In genomic region chr18:24918257-24918656, GRCh38 we compare ENCODE assay signal across 38 cellular contexts.
"Had no signal": no experiment of that assay in that cellular context is flagged by ENCODE, and none has a peak within 500 bp of the region (broad histone marks: within the 10 kb centered on the region; RNA-seq: fewer than 3 reads in every experiment).

No MANE protein-coding gene starts in this region.

- DNase-seq: activated B cell treated with CpG ODN at 0.5 μM for 24 hours; activated CD4-positive, alpha-beta T cell treated with anti-CD3 and anti-CD28 coated beads for 48 hours; activated CD4-positive, alpha-beta T cell treated with anti-CD3 and anti-CD28 coated beads, Interleukin-2, amount 50 U/mL, for 1 hour; activated CD4-positive, alpha-beta T cell treated with anti-CD3 and anti-CD28 coated beads, Interleukin-2, amount 50 U/mL, for 48 hours; activated CD8-positive, alpha-beta memory T cell treated with anti-CD3 and anti-CD28 coated beads for 24 hours; activated CD8-positive, alpha-beta T cell treated with anti-CD3 and anti-CD28 coated beads for 36 hours; activated effector memory CD4-positive, alpha-beta T cell treated with Interleukin-2 at 50 U/mL for 16 hours; activated gamma-delta T cell treated with Interleukin-2 at 50 U/mL for 16 hours; activated naive CD4-positive, alpha-beta T cell treated with anti-CD3 and anti-CD28 coated beads, Interleukin-2, amount 50 U/mL, for 16 hours; activated naive CD4-positive, alpha-beta T cell treated with Interleukin-2 at 50 U/mL for 16 hours; activated naive CD8-positive, alpha-beta T cell treated with anti-CD3 and anti-CD28 coated beads for 36 hours; activated naive CD8-positive, alpha-beta T cell treated with anti-CD3 and anti-CD28 coated beads, Interleukin-2, amount 50 U/mL, for 24 hours; activated T-cell treated with anti-CD3 and anti-CD28 coated beads, Interleukin-2, amount 50 U/mL, for 4 hours; adrenal gland; amygdala; aorta; body of pancreas; central memory CD4-positive, alpha-beta T cell; cortex of kidney; dermis blood vessel endothelial cell; effector CD4-positive, alpha-beta T cell; effector memory CD8-positive, alpha-beta T cell; esophagus squamous epithelium; foreskin melanocyte; heart right ventricle; T-helper 1 cell; T-helper 17 cell; T1000; WERI-Rb-1 had no signal

- H3K27me3 ChIP-seq: cardiac muscle cell, esophagus squamous epithelium had no signal

- FAIRE-seq: colon, endometrium, endothelial cell of umbilical vein had no signal

- H3K4me1 ChIP-seq: adrenal gland, body of pancreas, esophagus squamous epithelium, gastroesophageal sphincter had no signal

- H3K27me3 Mint-ChIP-seq: activated CD8-positive, alpha-beta T cell treated with anti-CD3 and anti-CD28 coated beads for 36 hours; activated naive CD8-positive, alpha-beta T cell treated with anti-CD3 and anti-CD28 coated beads, Interleukin-2, amount 50 U/mL, for 24 hours had no signal

- H3K4me1 Mint-ChIP-seq: activated naive CD8-positive, alpha-beta T cell treated with anti-CD3 and anti-CD28 coated beads for 36 hours; activated T-helper 17 cell treated with anti-CD3 and anti-CD28 coated beads, Interleukin-2, amount 50 U/mL, for 72 hours; T-helper 17 cell had no signal

- H3K4me3 Mint-ChIP-seq: activated B cell treated with CpG ODN at 0.5 μM for 24 hours; activated CD8-positive, alpha-beta T cell treated with anti-CD3 and anti-CD28 coated beads for 36 hours; activated naive CD8-positive, alpha-beta T cell treated with anti-CD3 and anti-CD28 coated beads for 36 hours; activated naive CD8-positive, alpha-beta T cell treated with anti-CD3 and anti-CD28 coated beads, Interleukin-2, amount 50 U/mL, for 24 hours; activated T-cell treated with anti-CD3 and anti-CD28 coated beads, Interleukin-2, amount 50 U/mL, for 4 hours; activated T-helper 17 cell treated with anti-CD3 and anti-CD28 coated beads, Interleukin-2, amount 50 U/mL, for 72 hours; effector memory CD8-positive, alpha-beta T cell; T-helper 17 cell; T-helper 2 cell treated with Interferon-gamma antibody and Interleukin-4, amounts not matched to agents 5 μg/mL and 100 μg/mL, for 36 hours had no signal

- H3K27ac ChIP-seq: adrenal gland, body of pancreas, cardiac muscle cell, epithelial cell of prostate, esophagus squamous epithelium, gastroesophageal sphincter, heart right ventricle, WERI-Rb-1 had no signal

- H3K9me3 Mint-ChIP-seq: activated B cell treated with CpG ODN at 0.5 μM for 24 hours; activated CD8-positive, alpha-beta T cell treated with anti-CD3 and anti-CD28 coated beads for 36 hours; activated naive CD8-positive, alpha-beta T cell treated with anti-CD3 and anti-CD28 coated beads for 36 hours; activated naive CD8-positive, alpha-beta T cell treated with anti-CD3 and anti-CD28 coated beads, Interleukin-2, amount 50 U/mL, for 24 hours; activated T-cell treated with anti-CD3 and anti-CD28 coated beads, Interleukin-2, amount 50 U/mL, for 4 hours; activated T-helper 17 cell treated with anti-CD3 and anti-CD28 coated beads, Interleukin-2, amount 50 U/mL, for 72 hours; effector memory CD8-positive, alpha-beta T cell; T-helper 2 cell treated with Interferon-gamma antibody and Interleukin-4, amounts not matched to agents 5 μg/mL and 100 μg/mL, for 36 hours had no signal

- H3K4me3 ChIP-seq: adrenal gland, body of pancreas, cardiac muscle cell, esophagus squamous epithelium, gastroesophageal sphincter, heart right ventricle had no signal

- H3K9me3 ChIP-seq: adrenal gland, body of pancreas, esophagus squamous epithelium, gastroesophageal sphincter, heart right ventricle had no signal

- H3K27ac Mint-ChIP-seq: activated B cell treated with CpG ODN at 0.5 μM for 24 hours; activated CD8-positive, alpha-beta T cell treated with anti-CD3 and anti-CD28 coated beads for 36 hours; activated naive CD8-positive, alpha-beta T cell treated with anti-CD3 and anti-CD28 coated beads for 36 hours; activated naive CD8-positive, alpha-beta T cell treated with anti-CD3 and anti-CD28 coated beads, Interleukin-2, amount 50 U/mL, for 24 hours; activated T-helper 17 cell treated with anti-CD3 and anti-CD28 coated beads, Interleukin-2, amount 50 U/mL, for 72 hours; effector memory CD8-positive, alpha-beta T cell; T-helper 17 cell; T-helper 2 cell treated with Interferon-gamma antibody and Interleukin-4, amounts not matched to agents 5 μg/mL and 100 μg/mL, for 36 hours had no signal

- H3K36me3 ChIP-seq: adrenal gland, cardiac muscle cell, esophagus squamous epithelium, gastroesophageal sphincter, heart right ventricle, WERI-Rb-1 had no signal

- ATAC-seq: activated CD4-positive, CD25-positive, alpha-beta regulatory T cell treated with anti-CD3 and anti-CD28 coated beads, Interleukin-2, amount 50 U/mL, for 24 hours; activated CD8-positive, alpha-beta T cell treated with anti-CD3 and anti-CD28 coated beads for 36 hours; activated naive CD8-positive, alpha-beta T cell treated with anti-CD3 and anti-CD28 coated beads, Interleukin-2, amount 50 U/mL, for 24 hours; activated T-cell treated with anti-CD3 and anti-CD28 coated beads, Interleukin-2, amount 50 U/mL, for 4 hours; activated T-helper 17 cell treated with anti-CD3 and anti-CD28 coated beads, Interleukin-2, amount 50 U/mL, for 72 hours; body of pancreas; effector memory CD8-positive, alpha-beta T cell; gastroesophageal sphincter; heart right ventricle; T-helper 17 cell had no signal

- H3K36me3 Mint-ChIP-seq: activated naive CD8-positive, alpha-beta T cell treated with anti-CD3 and anti-CD28 coated beads for 36 hours had no signal
